In genomic region chr2:105744909-105745853, GRCh38 we compare ENCODE assay signal across 8 cellular contexts. TPM values are rescaled to one million over a fixed set of nuclear protein-coding genes. Genes with fewer than 3 reads are reported as not detected.
DNase-seq lines count a peak whose midpoint lies in the region; ATAC-seq and TF ChIP-seq lines count a peak whose summit lies in the region.

Gene NCK2 (plus strand): TSS chr2:105744912. CDS start chr2:105855064, 110,152 bp downstream.

- H3K36me3 ChIP-seq in Peyer's patch (no peaks in the 10 kb centered on the region), brain microvascular endothelial cell (replicated peaks) (no peaks in the 10 kb centered on the region), iPS-20b (ENCODE audit: insufficient read depth, low read depth, low read length) (no peaks in the 10 kb centered on the region), skeletal muscle satellite cell (ENCODE audit: insufficient read depth, low read length) (no peaks in the 10 kb centered on the region)

- H3K4me1 ChIP-seq in Peyer's patch (peaks cover 0 to 46% (median 14%) of the 10 kb centered on the region in 4 donors), iPS-20b (ENCODE audit: insufficient read depth, low read length) (peaks cover 17% of the 10 kb centered on the region), skeletal muscle satellite cell (ENCODE audit: control insufficient read depth, insufficient read depth, low read length) (peaks cover 49% of the 10 kb centered on the region)

- H3K9me3 ChIP-seq in Peyer's patch: no peaks in the 10 kb centered on the region
- no peaks in the 10 kb centered on the region for H3K9me3 ChIP-seq in iPS-20b (ENCODE audit: insufficient read depth, low read depth, low read length)
- no peaks in the 10 kb centered on the region for H3K9me3 ChIP-seq in skeletal muscle satellite cell (replicated peaks; ENCODE audit: low read length)

- peak; percentile 32 for ATAC-seq in GM18511 (IDR thresholded peaks at IDR 0.05; ENCODE audit: unreplicated experiment)
- ATAC-seq in HG02938 (IDR thresholded peaks at IDR 0.05; ENCODE audit: unreplicated experiment): peak; percentile 22

- H3K4me3 ChIP-seq in AG10803 (ENCODE audit: low read length): peak within 1 kb of the TSS; percentile 71
- peak within 1 kb of the TSS; percentile 81 to 96 (median 92) for H3K4me3 ChIP-seq in Peyer's patch
- peak within 1 kb of the TSS; percentile 72 for H3K4me3 ChIP-seq in brain microvascular endothelial cell (ENCODE audit: low read depth, low read length)
- H3K4me3 ChIP-seq in iPS-20b (ENCODE audit: low read length): peak within 1 kb of the TSS; percentile 88
- peak within 1 kb of the TSS; percentile 84 for H3K4me3 ChIP-seq in skeletal muscle satellite cell (ENCODE audit: low read length)

- H3K9ac ChIP-seq in iPS-20b (ENCODE audit: low read depth, low read length) (peak within 1 kb of the TSS; percentile 84; the same call in 1 of the 2 replicates), skeletal muscle satellite cell (ENCODE audit: low read depth, low read length) (peak within 1 kb of the TSS; percentile 86)

- DNase-seq in AG10803 (ENCODE audit: low read depth) (peak; percentile 29), Peyer's patch (peak; percentile 40 to 65 (median 61)), brain microvascular endothelial cell (no peak), T1000 (lab: John Stamatoyannopoulos, UW) (no peak)

- TF ChIP-seq POLR2A in Peyer's patch (IDR thresholded peaks at IDR 0.05): peak in 1 of 2 donors; percentile 33

- in situ Hi-C loops in brain microvascular endothelial cell (cut with HindIII; ENCODE audit: low pct_ligation_motif_present, low sequenced_read_pairs): no loop called here

- H3K27me3 ChIP-seq in Peyer's patch (no peaks in the 10 kb centered on the region), brain microvascular endothelial cell (replicated peaks) (no peaks in the 10 kb centered on the region), iPS-20b (ENCODE audit: insufficient read depth, low read length) (peaks cover 14% of the 10 kb centered on the region; the same call in 1 of the 2 replicates), skeletal muscle satellite cell (ENCODE audit: control insufficient read depth, insufficient read depth, low read length) (peaks cover under 1% of the 10 kb centered on the region)

- H3K4me2 ChIP-seq in skeletal muscle satellite cell (ENCODE audit: low read length): peak within 1 kb of the TSS; percentile 84

- peak within 1 kb of the TSS; percentile 94 to 97 (median 96) for H3K27ac ChIP-seq in Peyer's patch
- peak within 1 kb of the TSS; percentile 64 for H3K27ac ChIP-seq in brain microvascular endothelial cell
- H3K27ac ChIP-seq in iPS-20b (ENCODE audit: low read length): no peak within 1 kb of the TSS

- no peak for TF ChIP-seq CTCF in AG10803 (conservative IDR thresholded peaks at IDR 0.05; ENCODE audit: low read length)
- TF ChIP-seq CTCF in Peyer's patch (IDR thresholded peaks at IDR 0.05): peak in 5 of 6 experiments; percentile 7 to 26 (median 13)
- no peak for TF ChIP-seq CTCF in brain microvascular endothelial cell (IDR thresholded peaks at IDR 0.05; ENCODE audit: low read depth, low read length, missing control alignments)

RNA-seq across cellular contexts. Expression of gene NCK2, which starts in this region (rescaled TPM):
- total RNA-seq in Peyer's patch: 10 to 100 TPM; 58.6 to 94.5 (median 85.8) TPM
- 11.6 and 12.2 TPM in 2 replicates for total RNA-seq in skeletal muscle satellite cell (2012; rRNA removed)

Comparison
In these comparisons a context has a peak if more than half of its experiments do, and no peak if none do; other contexts are left out.
1. DNase-seq: peak in AG10803 (single experiment) and Peyer's patch (3 of 3); none in brain microvascular endothelial cell (single experiment) and T1000 (single experiment).
2. CTCF ChIP-seq: peak in Peyer's patch (5 of 6); none in AG10803 (single experiment) and brain microvascular endothelial cell (single experiment).
3. Peak in every context shown above with its lines, with median percentiles within 50 percentile points of each other: H3K4me3 ChIP-seq.